In genomic region chr2:138475394-138475793, GRCh38 we compare ENCODE assay signal across 10 cellular contexts. TPM values are rescaled to one million over a fixed set of nuclear protein-coding genes. Genes with fewer than 3 reads are reported as not detected.
DNase-seq lines count a peak whose midpoint lies in the region; ATAC-seq and TF ChIP-seq lines count a peak whose summit lies in the region.
"Had no signal": no experiment of that assay in that cellular context is flagged by ENCODE, and none has a peak within 500 bp of the region (broad histone marks: within the 10 kb centered on the region; RNA-seq: fewer than 3 reads in every experiment).

No MANE protein-coding gene starts in this region.

- H3K4me3 Mint-ChIP-seq in activated T-cell treated with anti-CD3 and anti-CD28 coated beads, Interleukin-2, amount 50 U/mL, for 4 hours = no peak overlapping the region

- H3K27me3 Mint-ChIP-seq in activated T-cell treated with anti-CD3 and anti-CD28 coated beads, Interleukin-2, amount 50 U/mL, for 4 hours (ENCODE audit: low read depth) = peaks cover 2% of the 10 kb centered on the region

- TF ChIP-seq CTCF in GM10266 (IDR thresholded peaks at IDR 0.05; ENCODE audit: control insufficient read depth, insufficient read depth, low read depth, missing control alignments) = no peak

- DNase-seq in GM10266 (ENCODE audit: extremely low spot score) (peak; percentile 10), SKM-1 treated with dmso at 0.1 percent for 144 hours (lab: John Stamatoyannopoulos, UW; ENCODE audit: unreplicated experiment) (peak; percentile 45), iPS-NIHi7 (ENCODE audit: extremely low spot score) (no peak), COLO829 (ENCODE audit: low spot score) (no peak), Right ventricle myocardium inferior (ENCODE audit: missing footprints) (no peak)
- DNase-seq in activated T-cell treated with anti-CD3 and anti-CD28 coated beads, Interleukin-2, amount 50 U/mL, for 4 hours = no peak
- DNase-seq: NCI-H2081, T1000 had no signal

- H3K36me3 Mint-ChIP-seq in activated T-cell treated with anti-CD3 and anti-CD28 coated beads, Interleukin-2, amount 50 U/mL, for 4 hours (ENCODE audit: insufficient read depth) = no peaks in the 10 kb centered on the region

- ATAC-seq in GM19455 (IDR thresholded peaks at IDR 0.05; ENCODE audit: unreplicated experiment) = peak; percentile 83
- ATAC-seq in HG03060 (IDR thresholded peaks at IDR 0.05; ENCODE audit: low read depth, unreplicated experiment) = peak; percentile 72
- ATAC-seq in activated T-cell treated with anti-CD3 and anti-CD28 coated beads, Interleukin-2, amount 50 U/mL, for 4 hours = no peak
- ATAC-seq in Right ventricle myocardium inferior = no peak

- intact Hi-C loops in Right ventricle myocardium inferior (cut with DNase I) = no loop called here

- no peaks in the 10 kb centered on the region for H3K9me3 Mint-ChIP-seq in activated T-cell treated with anti-CD3 and anti-CD28 coated beads, Interleukin-2, amount 50 U/mL, for 4 hours

- no peaks in the 10 kb centered on the region for H3K4me1 Mint-ChIP-seq in activated T-cell treated with anti-CD3 and anti-CD28 coated beads, Interleukin-2, amount 50 U/mL, for 4 hours (ENCODE audit: low read depth)

RNA-seq across cellular contexts. Expression of gene SPOPL, which starts 26.2 kb away (rescaled TPM):
- 10 to 100 TPM; 18.7 to 23.8 (median 22.7) TPM for total RNA-seq in activated T-cell treated with anti-CD3 and anti-CD28 coated beads, Interleukin-2, amount 50 U/mL, for 4 hours
- total RNA-seq in Right ventricle myocardium inferior = 14.1 TPM

Comparison
In these comparisons a context has a peak if more than half of its experiments do, and no peak if none do; other contexts are left out.
1. DNase-seq: peak in GM10266 (single experiment) and SKM-1 treated with dmso at 0.1 percent for 144 hours (single experiment); none in iPS-NIHi7 (single experiment), activated T-cell treated with anti-CD3 and anti-CD28 coated beads, Interleukin-2, amount 50 U/mL, for 4 hours (single experiment), COLO829 (single experiment) and Right ventricle myocardium inferior (single experiment).
2. ATAC-seq: peak in GM19455 (single experiment) and HG03060 (single experiment); none in activated T-cell treated with anti-CD3 and anti-CD28 coated beads, Interleukin-2, amount 50 U/mL, for 4 hours (0 of 2) and Right ventricle myocardium inferior (single experiment).